In genomic region chr21:46183910-46184624, GRCh38 we compare ENCODE assay signal across 1 cellular context.
TF ChIP-seq lines count a peak whose summit lies in the region.

TSS of gene SPATC1L (minus strand) at chr21:46184459. CDS start at chr21:46182816, 1,643 bp downstream.

TF ChIP-seq in K562, 482 proteins besides CTCF, POLR2A, EP300 and RAD21 (continued from another document and continues in another):
- TF ChIP-seq ZBTB2 (IDR thresholded peaks at IDR 0.05) (peak; percentile 77; the same call in 1 of the 2 replicates), HLTF (IDR thresholded peaks at IDR 0.05) (peak; percentile 64; the same call in 1 of the 2 replicates), POLR2G (IDR thresholded peaks at IDR 0.05; ENCODE audit: low read depth, low read length) (peak; percentile 43; the same call in 1 of the 2 replicates), ZNF253 (CRISPR knock-in tag; conservative IDR thresholded peaks at IDR 0.05) (no peak), MBD2 (IDR thresholded peaks at IDR 0.05; ENCODE audit: borderline replicate concordance, low read depth) (no peak), ZNF140 (CRISPR knock-in tag; IDR thresholded peaks at IDR 0.05) (no peak), YY1 (IDR thresholded peaks at IDR 0.05; ENCODE audit: borderline replicate concordance in 1 of 3, control insufficient read depth in 1 of 3, extremely low read depth in 1 of 3, insufficient read depth in 3 of 3, insufficient read length in 1 of 3, insufficient replicate concordance in 2 of 3, low read depth in 1 of 3, low read length in 2 of 3) (peak in 1 of 3 experiments; percentile 34), UBTF (IDR thresholded peaks at IDR 0.05; ENCODE audit: borderline replicate concordance in 1 of 2, low read depth in 2 of 2, low read length in 2 of 2) (no peak), TEAD4 (IDR thresholded peaks at IDR 0.05; ENCODE audit: low read length) (peak; percentile 17; the same call in 1 of the 2 replicates), TEAD4 (CRISPR knock-in tag; IDR thresholded peaks at IDR 0.05; ENCODE audit: borderline replicate concordance) (no peak), E2F1 (CRISPR knock-in tag; IDR thresholded peaks at IDR 0.05) (no peak), KLF16 (IDR thresholded peaks at IDR 0.05) (peak; percentile 82), HIVEP1 (CRISPR knock-in tag; IDR thresholded peaks at IDR 0.05) (no peak), ZNF224 (CRISPR knock-in tag; IDR thresholded peaks at IDR 0.05) (no peak), PREB (CRISPR knock-in tag; IDR thresholded peaks at IDR 0.05) (no peak), ZNF830 (CRISPR knock-in tag; IDR thresholded peaks at IDR 0.05) (peak; percentile 91; the same call in 1 of the 2 replicates), KAT7 (CRISPR knock-in tag; IDR thresholded peaks at IDR 0.05; ENCODE audit: borderline replicate concordance) (0 out of 2 replicates have a peak, but pooled peaks have one; percentile 63), ZNF766 (CRISPR knock-in tag; conservative IDR thresholded peaks at IDR 0.05) (0 out of 2 replicates have a peak, but pooled peaks have one; percentile 11), CCNT2 (IDR thresholded peaks at IDR 0.05; ENCODE audit: borderline replicate concordance, extremely low read depth, insufficient read length, low read depth, low read length) (peak; percentile 18), ZNF282 (CRISPR knock-in tag; IDR thresholded peaks at IDR 0.05) (0 out of 2 replicates have a peak, but pooled peaks have one; percentile 78), SIRT6 (IDR thresholded peaks at IDR 0.05; ENCODE audit: low read depth, low read length) (no peak), KDM1A (IDR thresholded peaks at IDR 0.05) (no peak), TRIM24 (IDR thresholded peaks at IDR 0.05) (0 out of 4 replicates have a peak, but pooled peaks of 1 of the 2 experiments have one; percentile 12), BRD4 (IDR thresholded peaks at IDR 0.05) (peak; percentile 64; the same call in 1 of the 2 replicates), ZBTB40 (IDR thresholded peaks at IDR 0.05) (peak; percentile 42; the same call in 1 of the 2 replicates), ZBTB40 (CRISPR knock-in tag; IDR thresholded peaks at IDR 0.05) (no peak), L3MBTL2 (IDR thresholded peaks at IDR 0.05) (no peak; the same call in 1 of the 2 replicates), SMARCE1 (IDR thresholded peaks at IDR 0.05) (peak; percentile 44; the same call in 1 of the 2 replicates), ZNF408 (CRISPR knock-in tag; IDR thresholded peaks at IDR 0.05; ENCODE audit: low read depth) (no peak), ESRRA (IDR thresholded peaks at IDR 0.05; ENCODE audit: borderline replicate concordance, low read depth) (no peak), DPF2 (IDR thresholded peaks at IDR 0.05) (peak; percentile 68), NKRF (IDR thresholded peaks at IDR 0.05; ENCODE audit: borderline replicate concordance) (peak; percentile 72), YBX1 (IDR thresholded peaks at IDR 0.05) (no peak), BRF2 (IDR thresholded peaks at IDR 0.05; ENCODE audit: borderline replicate concordance, insufficient read depth, insufficient read length) (no peak), ZNF780A (CRISPR knock-in tag; IDR thresholded peaks at IDR 0.05) (no peak), ZBTB12 (CRISPR knock-in tag; IDR thresholded peaks at IDR 0.05) (no peak), ID3 (CRISPR knock-in tag; IDR thresholded peaks at IDR 0.05) (no peak), ID3 (tag; IDR thresholded peaks at IDR 0.05) (peak; percentile 59; the same call in 1 of the 2 replicates), CTBP1 (IDR thresholded peaks at IDR 0.05; ENCODE audit: borderline replicate concordance) (peak; percentile 26; the same call in 1 of the 2 replicates), ATF1 (CRISPR knock-in tag; IDR thresholded peaks at IDR 0.05) (no peak), ATF1 (tag; IDR thresholded peaks at IDR 0.05) (peak; percentile 33), ZNF263 (CRISPR knock-in tag; IDR thresholded peaks at IDR 0.05; ENCODE audit: borderline replicate concordance) (no peak), ZNF668 (CRISPR knock-in tag; IDR thresholded peaks at IDR 0.05) (no peak)
